In genomic region chr3:50373146-50373864, GRCh38 we compare ENCODE assay signal across 12 cellular contexts. TPM values are rescaled to one million over a fixed set of nuclear protein-coding genes. Genes with fewer than 3 reads are reported as not detected.
A peak's percentile ranks its signal among the peaks of the same experiment; 100 is the strongest.
DNase-seq lines count a peak whose midpoint lies in the region; ATAC-seq and TF ChIP-seq lines count a peak whose summit lies in the region.
"Had no signal": no experiment of that assay in that cellular context is flagged by ENCODE, and none has a peak within 500 bp of the region (broad histone marks: within the 10 kb centered on the region; RNA-seq: fewer than 3 reads in every experiment).

No MANE protein-coding gene starts in this region.

- ATAC-seq in memory B cell (ENCODE audit: low read depth): no peak
- no peak for ATAC-seq in GM18861 (IDR thresholded peaks at IDR 0.05; ENCODE audit: unreplicated experiment)
- no peak for ATAC-seq in GM19463 (IDR thresholded peaks at IDR 0.05; ENCODE audit: unreplicated experiment)

- no peak for TF ChIP-seq CTCF in brain (conservative IDR thresholded peaks at IDR 0.05)

- DNase-seq in T-helper 2 cell treated with Interferon-gamma antibody and Interleukin-4, amounts not matched to agents 5 μg/mL and 100 μg/mL, for 36 hours (ENCODE audit: low spot score): no peak
- DNase-seq in T-helper 2 cell: no peak
- no peak for DNase-seq in memory B cell (ENCODE audit: low spot score in 2 of 2)
- DNase-seq in nucleus accumbens (lab: John Stamatoyannopoulos, UW): no peak
- DNase-seq in HuH-7 (ENCODE audit: low spot score): no peak
- DNase-seq: 8988T, HCEC 1CT, NCI-H526 treated with DMSO at 0.1 percent for 48 hours, PC-9 had no signal

- no peaks in the 10 kb centered on the region for H3K27me3 Mint-ChIP-seq in T-helper 2 cell treated with Interferon-gamma antibody and Interleukin-4, amounts not matched to agents 5 μg/mL and 100 μg/mL, for 36 hours (ENCODE audit: low read depth)
- H3K27me3 Mint-ChIP-seq in brain (no peaks in the 10 kb centered on the region), memory B cell (peaks cover 15% of the 10 kb centered on the region)

- H3K9me3 Mint-ChIP-seq in T-helper 2 cell treated with Interferon-gamma antibody and Interleukin-4, amounts not matched to agents 5 μg/mL and 100 μg/mL, for 36 hours: no peaks in the 10 kb centered on the region
- H3K9me3 Mint-ChIP-seq in brain: no peaks in the 10 kb centered on the region
- H3K9me3 Mint-ChIP-seq in memory B cell: no peaks in the 10 kb centered on the region

- H3K4me3 Mint-ChIP-seq in T-helper 2 cell treated with Interferon-gamma antibody and Interleukin-4, amounts not matched to agents 5 μg/mL and 100 μg/mL, for 36 hours: no peak overlapping the region
- H3K4me3 Mint-ChIP-seq in brain (peak overlapping the region in 4 of 5 experiments; percentile 31 to 55 (median 46)), memory B cell (no peak overlapping the region)

- no peaks in the 10 kb centered on the region for H3K36me3 Mint-ChIP-seq in T-helper 2 cell treated with Interferon-gamma antibody and Interleukin-4, amounts not matched to agents 5 μg/mL and 100 μg/mL, for 36 hours (ENCODE audit: low read depth)
- H3K36me3 Mint-ChIP-seq in brain (no peaks in the 10 kb centered on the region), memory B cell (no peaks in the 10 kb centered on the region)

- peak overlapping the region; percentile 53 for H3K27ac Mint-ChIP-seq in T-helper 2 cell treated with Interferon-gamma antibody and Interleukin-4, amounts not matched to agents 5 μg/mL and 100 μg/mL, for 36 hours
- H3K27ac Mint-ChIP-seq in brain: peak overlapping the region; percentile 54 to 97 (median 91)
- H3K27ac Mint-ChIP-seq in memory B cell: peak overlapping the region; percentile 9

- peaks cover 2% of the 10 kb centered on the region for H3K4me1 Mint-ChIP-seq in T-helper 2 cell treated with Interferon-gamma antibody and Interleukin-4, amounts not matched to agents 5 μg/mL and 100 μg/mL, for 36 hours (ENCODE audit: low read depth)
- H3K4me1 Mint-ChIP-seq in brain (peaks cover 64% of the 10 kb centered on the region), memory B cell (peaks cover 9% of the 10 kb centered on the region)

RNA-seq across cellular contexts. Expression of gene TMEM115, which starts 14.0 kb away (rescaled TPM):
- 28.5 TPM for polyA plus RNA-seq in brain (ENCODE audit: insufficient read depth, low read depth, low replicate concordance)

RNA-seq across cellular contexts. Expression of gene CYB561D2, which starts 22.6 kb away (rescaled TPM):
- 14.4 TPM for polyA plus RNA-seq in brain (ENCODE audit: insufficient read depth, low read depth, low replicate concordance)

RNA-seq across cellular contexts. Expression of gene NPRL2, which starts 22.7 kb away (rescaled TPM):
- 26.0 TPM for polyA plus RNA-seq in brain (ENCODE audit: insufficient read depth, low read depth, low replicate concordance)

RNA-seq across cellular contexts. Expression of gene ZMYND10, which starts 27.8 kb away (rescaled TPM):
- 18.3 TPM for polyA plus RNA-seq in brain (ENCODE audit: insufficient read depth, low read depth, low replicate concordance)

RNA-seq across cellular contexts. Expression of gene RASSF1, which starts 32.7 kb away (rescaled TPM):
- polyA plus RNA-seq in brain (ENCODE audit: insufficient read depth, low read depth, low replicate concordance): 25.5 TPM

Comparison
In these comparisons a context has a peak if more than half of its experiments do, and no peak if none do; other contexts are left out.
1. H3K27ac Mint-ChIP-seq: peak in every context shown above with its lines; median percentile 91 in brain; 53 in T-helper 2 cell treated with Interferon-gamma antibody and Interleukin-4, amounts not matched to agents 5 μg/mL and 100 μg/mL, for 36 hours; 9 in memory B cell.
2. H3K4me3 Mint-ChIP-seq: peak in brain (4 of 5); none in T-helper 2 cell treated with Interferon-gamma antibody and Interleukin-4, amounts not matched to agents 5 μg/mL and 100 μg/mL, for 36 hours (single experiment) and memory B cell (single experiment).